ENCODE assay signal across 10 cellular contexts in genomic region chr17:16988749-16989229, GRCh38. TPM values are rescaled to one million over a fixed set of nuclear protein-coding genes. Genes with fewer than 3 reads are reported as not detected.
DNase-seq lines count a peak whose midpoint lies in the region; ATAC-seq and TF ChIP-seq lines count a peak whose summit lies in the region.
"Had no signal": no experiment of that assay in that cellular context is flagged by ENCODE, and none has a peak within 500 bp of the region (broad histone marks: within the 10 kb centered on the region; RNA-seq: fewer than 3 reads in every experiment).

No MANE protein-coding gene starts in this region.

- in situ Hi-C loops in KBM-7 (cut with MboI; ENCODE audit: low pct_unique_long_range_greater_than_20kb, low sequenced_read_pairs), result loop anchor here (5.0 kb wide), 1 partner anchor 66 kb away; no protein-coding TSS in a partner anchor

- H3K27ac ChIP-seq in heart right ventricle, result peak overlapping the region in 1 of 10 donors; percentile 68
- H3K27ac ChIP-seq in right cardiac atrium (ENCODE audit: low read length), result no peak overlapping the region
- peak overlapping the region; percentile 51 for H3K27ac ChIP-seq in effector memory CD4-positive, alpha-beta T cell (ENCODE audit: insufficient read depth, low read length, poor library complexity, severe bottlenecking)
- H3K27ac ChIP-seq in vagina, result no peak overlapping the region
- H3K27ac ChIP-seq: epithelial cell of prostate had no signal

- H3K4me3 ChIP-seq in heart right ventricle (peak overlapping the region in 1 of 10 donors; percentile 12), right cardiac atrium (ENCODE audit: low read length) (no peak overlapping the region), vagina (no peak overlapping the region)
- no peak overlapping the region for H3K4me3 ChIP-seq in effector memory CD4-positive, alpha-beta T cell (ENCODE audit: insufficient read depth, low read depth, low read length, poor library complexity, severe bottlenecking)

- no peak for TF ChIP-seq POLR2A in vagina (IDR thresholded peaks at IDR 0.05)

- H3K9me3 ChIP-seq in heart right ventricle (no peaks in the 10 kb centered on the region), right cardiac atrium (ENCODE audit: control insufficient read depth, low read length) (no peaks in the 10 kb centered on the region), vagina (no peaks in the 10 kb centered on the region)
- no peaks in the 10 kb centered on the region for H3K9me3 ChIP-seq in effector memory CD4-positive, alpha-beta T cell (ENCODE audit: control insufficient read depth, low read length)

- H3K27me3 ChIP-seq in heart right ventricle, result no peaks in the 10 kb centered on the region
- no peaks in the 10 kb centered on the region for H3K27me3 ChIP-seq in right cardiac atrium (ENCODE audit: control insufficient read depth, insufficient read depth)
- H3K27me3 ChIP-seq in effector memory CD4-positive, alpha-beta T cell (replicated peaks; ENCODE audit: control insufficient read depth, insufficient read depth, low read length, poor library complexity, severe bottlenecking), result no peaks in the 10 kb centered on the region
- no peaks in the 10 kb centered on the region for H3K27me3 ChIP-seq in vagina

- WGBS in heart right ventricle, 2 donors, result 72 to 74% methylated on average over 10 of the region's 10 CpGs
- WGBS in right cardiac atrium, result 72% methylated on average over 10 of the region's 10 CpGs

- intact Hi-C loops in heart right ventricle (cut with DNase I), result no loop called here
- intact Hi-C loops in right cardiac atrium (cut with DNase I), result no loop called here
- intact Hi-C loops in vagina (cut with DNase I), result no loop called here

- no peak for DNase-seq in heart right ventricle
- DNase-seq in right cardiac atrium, result no peak
- no peak for DNase-seq in effector memory CD4-positive, alpha-beta T cell
- no peak for DNase-seq in vagina (ENCODE audit: extremely low spot score in 2 of 2)
- DNase-seq in KBM-7, result no peak
- DNase-seq in NCI-H526 treated with DMSO at 0.1 percent for 48 hours (lab: John Stamatoyannopoulos, UW), result no peak
- no peak for DNase-seq in NCI-H748 treated with DMSO at 0.1 percent for 48 hours (lab: John Stamatoyannopoulos, UW)

- no peak for TF ChIP-seq CTCF in heart right ventricle (IDR thresholded peaks at IDR 0.05)
- no peak for TF ChIP-seq CTCF in vagina (IDR thresholded peaks at IDR 0.05)

- ATAC-seq in heart right ventricle, result peak in 5 of 8 donors; percentile 3 to 36 (median 18)
- no peak for ATAC-seq in right cardiac atrium
- peak; percentile 7 for ATAC-seq in HG03342 (IDR thresholded peaks at IDR 0.05; ENCODE audit: unreplicated experiment)

- no peaks in the 10 kb centered on the region for H3K36me3 ChIP-seq in heart right ventricle
- no peaks in the 10 kb centered on the region for H3K36me3 ChIP-seq in effector memory CD4-positive, alpha-beta T cell (ENCODE audit: control insufficient read depth, insufficient read depth, low read length)
- H3K36me3 ChIP-seq in vagina, result no peaks in the 10 kb centered on the region

- peaks cover 0 to 32% (median 6%) of the 10 kb centered on the region in 9 donors for H3K4me1 ChIP-seq in heart right ventricle
- H3K4me1 ChIP-seq in right cardiac atrium (ENCODE audit: control insufficient read depth, insufficient read depth, low read length), result no peaks in the 10 kb centered on the region
- peaks cover 32% of the 10 kb centered on the region for H3K4me1 ChIP-seq in effector memory CD4-positive, alpha-beta T cell (ENCODE audit: control insufficient read depth, insufficient read depth, low read length, poor library complexity, severe bottlenecking)
- H3K4me1 ChIP-seq in vagina, result peaks cover 12% of the 10 kb centered on the region

RNA-seq across cellular contexts. Expression of gene TNFRSF13B, which starts 16.9 kb away (rescaled TPM):
- total RNA-seq in heart right ventricle (not detected), right cardiac atrium (not detected), vagina (not detected)
- polyA plus RNA-seq in heart right ventricle (not detected), right cardiac atrium (not detected)
- total RNA-seq: Daoy had no signal

RNA-seq across cellular contexts. Expression of gene MPRIP, which starts 53.5 kb away (rescaled TPM):
- total RNA-seq in heart right ventricle (100 to 1,000 TPM; 252 to 409 (median 329) TPM), right cardiac atrium (100 to 1,000 TPM; 295 to 331 (median 321) TPM), vagina (202 TPM)
- polyA plus RNA-seq in heart right ventricle (100 to 1,000 TPM; 225 to 329 TPM), right cardiac atrium (228 TPM)

Comparison
In these comparisons a context has a peak if more than half of its experiments do, and no peak if none do; other contexts are left out.
1. ATAC-seq: peak in heart right ventricle (5 of 8) and HG03342 (single experiment); none in right cardiac atrium (0 of 2).